In genomic region chr22:23115825-23116494, GRCh38 we compare ENCODE assay signal across 26 cellular contexts. TPM values are rescaled to one million over a fixed set of nuclear protein-coding genes. Genes with fewer than 3 reads are reported as not detected.
"Had no signal": no experiment of that assay in that cellular context is flagged by ENCODE, and none has a peak within 500 bp of the region (broad histone marks: within the 10 kb centered on the region; RNA-seq: fewer than 3 reads in every experiment).

No MANE protein-coding gene starts in this region.

- H3K27me3 Mint-ChIP-seq: activated B cell treated with CpG ODN at 0.5 μM for 24 hours; activated naive CD8-positive, alpha-beta T cell treated with anti-CD3 and anti-CD28 coated beads for 36 hours; natural killer cell treated with Interleukin-12 subunit alpha and Interleukin-12 subunit beta and Interleukin-15 and Interleukin-18, amount 100 ng/mL, for 72 hours; stimulated activated naive CD8-positive, alpha-beta T cell treated with anti-CD3 and anti-CD28 coated beads, Interleukin-15, Interleukin-2, amounts not matched to agents 100 ng/mL and 50 ng/mL, for 24 hours had no signal

- H3K27ac Mint-ChIP-seq: activated B cell treated with CpG ODN at 0.5 μM for 24 hours; activated naive CD8-positive, alpha-beta T cell treated with anti-CD3 and anti-CD28 coated beads for 36 hours; natural killer cell treated with Interleukin-12 subunit alpha and Interleukin-12 subunit beta and Interleukin-15 and Interleukin-18, amount 100 ng/mL, for 72 hours; stimulated activated naive CD8-positive, alpha-beta T cell treated with anti-CD3 and anti-CD28 coated beads, Interleukin-15, Interleukin-2, amounts not matched to agents 100 ng/mL and 50 ng/mL, for 24 hours; T-helper 1 cell treated with Interleukin-12 subunit alpha and Interleukin-12 subunit beta and Interleukin-4 antibody, amounts not matched to agents 30 μg/mL and 1 μg/mL, for 36 hours had no signal

- ATAC-seq: activated T-cell treated with anti-CD3 and anti-CD28 coated beads, Interleukin-2, amount 50 U/mL, for 4 hours; esophagus mucosa; left ventricle myocardium superior; natural killer cell treated with Interleukin-12 subunit alpha and Interleukin-12 subunit beta and Interleukin-15 and Interleukin-18, amount 100 ng/mL, for 72 hours; right cardiac atrium had no signal

- H3K4me1 ChIP-seq: breast epithelium, parathyroid adenoma, uterus had no signal

- H3K27me3 ChIP-seq: breast epithelium, tibial nerve, uterus had no signal

- H3K9me3 Mint-ChIP-seq: activated B cell treated with CpG ODN at 0.5 μM for 24 hours; activated T-cell treated with anti-CD3 and anti-CD28 coated beads, Interleukin-2, amount 50 U/mL, for 4 hours; natural killer cell treated with Interleukin-12 subunit alpha and Interleukin-12 subunit beta and Interleukin-15 and Interleukin-18, amount 100 ng/mL, for 72 hours; stimulated activated naive CD8-positive, alpha-beta T cell treated with anti-CD3 and anti-CD28 coated beads, Interleukin-15, Interleukin-2, amounts not matched to agents 100 ng/mL and 50 ng/mL, for 24 hours had no signal

- H3K79me2 ChIP-seq: parathyroid adenoma had no signal

- H3K9me3 ChIP-seq: breast epithelium, tibial nerve, uterus had no signal

- H3K36me3 ChIP-seq: breast epithelium, tibial nerve, uterus had no signal

- H3K9ac ChIP-seq: parathyroid adenoma had no signal

- DNase-seq: activated B cell treated with CpG ODN at 0.5 μM for 24 hours; activated CD4-positive, alpha-beta T cell treated with anti-CD3 and anti-CD28 coated beads for 4 hours; activated CD4-positive, alpha-beta T cell treated with anti-CD3 and anti-CD28 coated beads, Interleukin-2, amount 50 U/mL, for 48 hours; activated CD8-positive, alpha-beta memory T cell treated with anti-CD3 and anti-CD28 coated beads, Interleukin-2, amount 50 U/mL, for 48 hours; activated naive CD4-positive, alpha-beta T cell treated with Interleukin-2 at 50 U/mL for 16 hours; activated naive CD8-positive, alpha-beta T cell treated with anti-CD3 and anti-CD28 coated beads for 36 hours; activated T-cell treated with anti-CD3 and anti-CD28 coated beads, Interleukin-2, amount 50 U/mL, for 4 hours; cerebellar nuclear complex; effector CD8-positive, alpha-beta T cell; foreskin melanocyte; kidney glomerular epithelial cell; left ventricle myocardium superior; mammary epithelial cell; right cardiac atrium; stimulated activated CD4-positive, alpha-beta T cell treated with anti-CD3 and anti-CD28 coated beads, Interleukin-12 subunit alpha, Interleukin-12 subunit beta, amount 100 ng/mL, for 4 hours; stimulated activated CD4-positive, alpha-beta T cell treated with anti-CD3 and anti-CD28 coated beads, Interleukin-4, amount 100 ng/mL, for 4 hours; T1000; uterus had no signal

- H3K4me3 ChIP-seq: breast epithelium, tibial nerve, uterus had no signal

- H3K4me3 Mint-ChIP-seq: activated B cell treated with CpG ODN at 0.5 μM for 24 hours; activated naive CD8-positive, alpha-beta T cell treated with anti-CD3 and anti-CD28 coated beads for 36 hours; activated T-cell treated with anti-CD3 and anti-CD28 coated beads, Interleukin-2, amount 50 U/mL, for 4 hours; natural killer cell treated with Interleukin-12 subunit alpha and Interleukin-12 subunit beta and Interleukin-15 and Interleukin-18, amount 100 ng/mL, for 72 hours; stimulated activated naive CD8-positive, alpha-beta T cell treated with anti-CD3 and anti-CD28 coated beads, Interleukin-15, Interleukin-2, amounts not matched to agents 100 ng/mL and 50 ng/mL, for 24 hours; T-helper 1 cell treated with Interleukin-12 subunit alpha and Interleukin-12 subunit beta and Interleukin-4 antibody, amounts not matched to agents 30 μg/mL and 1 μg/mL, for 36 hours had no signal

- H3K36me3 Mint-ChIP-seq: natural killer cell treated with Interleukin-12 subunit alpha and Interleukin-12 subunit beta and Interleukin-15 and Interleukin-18, amount 100 ng/mL, for 72 hours had no signal

- H3K27ac ChIP-seq: breast epithelium, parathyroid adenoma, tibial nerve, uterus had no signal

- H2AFZ ChIP-seq: parathyroid adenoma had no signal

RNA-seq across cellular contexts. Expression of gene RSPH14, which starts 25.8 kb away (rescaled TPM):
- total RNA-seq: activated B cell treated with CpG ODN at 0.5 μM for 24 hours; activated CD8-positive, alpha-beta memory T cell treated with anti-CD3 and anti-CD28 coated beads for 36 hours; activated T-cell treated with anti-CD3 and anti-CD28 coated beads, Interleukin-2, amount 50 U/mL, for 4 hours; esophagus mucosa; left ventricle myocardium superior; natural killer cell treated with Interleukin-12 subunit alpha and Interleukin-12 subunit beta and Interleukin-15 and Interleukin-18, amount 100 ng/mL, for 72 hours; right cardiac atrium had no signal
- polyA plus RNA-seq: mammary epithelial cell had no signal
